28 cellular contexts compared by ENCODE assay signal in genomic region chr14:74924061-74924460, GRCh38. TPM values are rescaled to one million over a fixed set of nuclear protein-coding genes. Genes with fewer than 3 reads are reported as not detected.
DNase-seq lines count a peak whose midpoint lies in the region; ATAC-seq and TF ChIP-seq lines count a peak whose summit lies in the region.
"Had no signal": no experiment of that assay in that cellular context is flagged by ENCODE, and none has a peak within 500 bp of the region (broad histone marks: within the 10 kb centered on the region; RNA-seq: fewer than 3 reads in every experiment).

No MANE protein-coding gene starts in this region.

- POLR2A ChIA-PET in activated CD8-positive, alpha-beta T cell treated with anti-CD3 and anti-CD28 coated beads for 36 hours (lab: Charles Lee): interaction anchor here (1.6 to 2.2 kb wide), 2 partner anchors 16 to 79 kb away, joined by 4 to 6 read pairs; partner anchors contain the start of gene EIF2B2
- POLR2A ChIA-PET in activated CD8-positive, alpha-beta T cell treated with anti-CD3 and anti-CD28 coated beads, Interleukin-2, amount 10 ng/mL, durations not matched to agents 7 days and 5 days (lab: Charles Lee): no interaction called here
- POLR2A ChIA-PET in T-cell (lab: Charles Lee): no interaction called here

- ATAC-seq in activated CD8-positive, alpha-beta T cell treated with anti-CD3 and anti-CD28 coated beads for 36 hours: no peak
- no peak for ATAC-seq in activated CD8-positive, alpha-beta T cell treated with anti-CD3 and anti-CD28 coated beads, Interleukin-2, amount 10 ng/mL, durations not matched to agents 7 days and 5 days
- ATAC-seq in GM23338: no peak
- ATAC-seq in HG02885 (IDR thresholded peaks at IDR 0.05; ENCODE audit: poor library complexity, unreplicated experiment): no peak
- ATAC-seq in HG02981 (IDR thresholded peaks at IDR 0.05; ENCODE audit: unreplicated experiment): no peak
- no peak for ATAC-seq in T-cell (replicated peaks in 1 of 4)

- no peaks in the 10 kb centered on the region for H3K79me2 ChIP-seq in GM23338 (replicated peaks; ENCODE audit: insufficient read depth)

- H3K4me1 ChIP-seq in GM23338 (ENCODE audit: insufficient read depth): peaks cover 6% of the 10 kb centered on the region; the same call in 1 of the 2 replicates

- H3K27ac Mint-ChIP-seq in activated CD8-positive, alpha-beta T cell treated with anti-CD3 and anti-CD28 coated beads for 36 hours: no peak overlapping the region
- H3K27ac Mint-ChIP-seq in activated CD8-positive, alpha-beta T cell treated with anti-CD3 and anti-CD28 coated beads, Interleukin-2, amount 10 ng/mL, durations not matched to agents 7 days and 5 days: no peak overlapping the region
- H3K27ac Mint-ChIP-seq in GM23338 (no peak overlapping the region), brain (peak overlapping the region in 1 of 5 experiments; percentile 1), neural crest cell (ENCODE audit: unreplicated experiment) (no peak overlapping the region), T-cell (peak overlapping the region in 1 of 2 donors; percentile 43)
- H3K27ac Mint-ChIP-seq: T-helper 1 cell treated with Interleukin-12 subunit alpha and Interleukin-12 subunit beta and Interleukin-4 antibody, amounts not matched to agents 30 μg/mL and 1 μg/mL, for 36 hours had no signal

- no peaks in the 10 kb centered on the region for H4K20me1 ChIP-seq in GM23338 (replicated peaks; ENCODE audit: insufficient read depth)

- intact Hi-C loops in activated CD8-positive, alpha-beta T cell treated with anti-CD3 and anti-CD28 coated beads for 36 hours (cut with micrococcal nuclease): no loop called here

- no peak overlapping the region for H3K4me2 ChIP-seq in GM23338

- no peaks in the 10 kb centered on the region for H3K9me3 Mint-ChIP-seq in activated CD8-positive, alpha-beta T cell treated with anti-CD3 and anti-CD28 coated beads for 36 hours
- no peaks in the 10 kb centered on the region for H3K9me3 Mint-ChIP-seq in activated CD8-positive, alpha-beta T cell treated with anti-CD3 and anti-CD28 coated beads, Interleukin-2, amount 10 ng/mL, durations not matched to agents 7 days and 5 days (ENCODE audit: insufficient read depth)
- no peaks in the 10 kb centered on the region for H3K9me3 Mint-ChIP-seq in GM23338
- no peaks in the 10 kb centered on the region for H3K9me3 Mint-ChIP-seq in brain
- H3K9me3 Mint-ChIP-seq in neural crest cell: no peaks in the 10 kb centered on the region
- no peaks in the 10 kb centered on the region for H3K9me3 Mint-ChIP-seq in T-cell
- H3K9me3 Mint-ChIP-seq: T-helper 1 cell treated with Interleukin-12 subunit alpha and Interleukin-12 subunit beta and Interleukin-4 antibody, amounts not matched to agents 30 μg/mL and 1 μg/mL, for 36 hours had no signal

- H3K27me3 ChIP-seq in GM23338 (ENCODE audit: insufficient read depth): no peaks in the 10 kb centered on the region
- H3K27me3 ChIP-seq: ascending aorta had no signal

- H3K4me3 Mint-ChIP-seq in activated CD8-positive, alpha-beta T cell treated with anti-CD3 and anti-CD28 coated beads for 36 hours: peak overlapping the region; percentile 41
- H3K4me3 Mint-ChIP-seq in activated CD8-positive, alpha-beta T cell treated with anti-CD3 and anti-CD28 coated beads, Interleukin-2, amount 10 ng/mL, durations not matched to agents 7 days and 5 days: no peak overlapping the region
- H3K4me3 Mint-ChIP-seq in GM23338 (peak overlapping the region; percentile 2; the same call in 1 of the 3 replicates), brain (peak overlapping the region; percentile 4 to 81 (median 63)), neural crest cell (peak overlapping the region; percentile 4), T-cell (peak overlapping the region in 1 of 3 donors; percentile 72)
- H3K4me3 Mint-ChIP-seq: T-helper 1 cell treated with Interleukin-12 subunit alpha and Interleukin-12 subunit beta and Interleukin-4 antibody, amounts not matched to agents 30 μg/mL and 1 μg/mL, for 36 hours had no signal

- no peak overlapping the region for H2AFZ ChIP-seq in GM23338

- H3K4me3 ChIP-seq in GM23338: no peak overlapping the region

- no peaks in the 10 kb centered on the region for H3K9me2 ChIP-seq in GM23338 (ENCODE audit: insufficient read depth)

- no peak for DNase-seq in activated CD8-positive, alpha-beta T cell treated with anti-CD3 and anti-CD28 coated beads for 36 hours
- DNase-seq in activated CD8-positive, alpha-beta T cell treated with anti-CD3 and anti-CD28 coated beads, Interleukin-2, amount 10 ng/mL, durations not matched to agents 7 days and 5 days: no peak
- DNase-seq in GM23338 (ENCODE audit: low spot score) (no peak), neural crest cell (ENCODE audit: low read depth, low spot score) (no peak), T-cell (no peak)
- DNase-seq: activated CD4-positive, alpha-beta T cell treated with anti-CD3 and anti-CD28 coated beads for 48 hours; activated gamma-delta T cell treated with Interleukin-2 at 50 U/mL for 16 hours; AML-193; DMS79 treated with DMSO at 0.1 percent for 48 hours; islet precursor cell; NCI-H1105 treated with DMSO at 0.1 percent for 48 hours; NCI-H2081 treated with DMSO at 0.1 percent for 48 hours; NCI-H345; NCI-H748 treated with DMSO at 0.1 percent for 48 hours; substantia nigra had no signal

- peaks cover 8% of the 10 kb centered on the region for H3K4me1 Mint-ChIP-seq in activated CD8-positive, alpha-beta T cell treated with anti-CD3 and anti-CD28 coated beads for 36 hours (ENCODE audit: low read depth)
- peaks cover 11% of the 10 kb centered on the region for H3K4me1 Mint-ChIP-seq in activated CD8-positive, alpha-beta T cell treated with anti-CD3 and anti-CD28 coated beads, Interleukin-2, amount 10 ng/mL, durations not matched to agents 7 days and 5 days (ENCODE audit: low read depth)
- H3K4me1 Mint-ChIP-seq in GM23338 (peaks cover 4% of the 10 kb centered on the region), brain (peaks cover 12% of the 10 kb centered on the region), neural crest cell (peaks cover 6% of the 10 kb centered on the region), T-cell (peaks cover 14 to 17% (median 16%) of the 10 kb centered on the region in 3 donors)

- TF ChIP-seq CTCF in activated CD8-positive, alpha-beta T cell treated with anti-CD3 and anti-CD28 coated beads for 36 hours (IDR thresholded peaks at IDR 0.05): no peak
- TF ChIP-seq CTCF in GM23338 (conservative IDR thresholded peaks at IDR 0.05; ENCODE audit: low read depth in 2 of 2) (no peak), brain (conservative IDR thresholded peaks at IDR 0.05) (no peak), neural crest cell (conservative IDR thresholded peaks at IDR 0.05) (no peak)

- H3F3A ChIP-seq in GM23338 (replicated peaks; ENCODE audit: low read depth): no peaks in the 10 kb centered on the region

- CTCF ChIA-PET in activated CD8-positive, alpha-beta T cell treated with anti-CD3 and anti-CD28 coated beads for 36 hours (lab: Charles Lee): interaction anchor here (1.2 to 3.8 kb wide), 6 partner anchors 10 to 164 kb away, joined by 3 to 19 read pairs (median 10); no protein-coding TSS in a partner anchor
- CTCF ChIA-PET in activated CD8-positive, alpha-beta T cell treated with anti-CD3 and anti-CD28 coated beads, Interleukin-2, amount 10 ng/mL, durations not matched to agents 7 days and 5 days (lab: Charles Lee): interaction anchor here (2.0 kb wide), 1 partner anchor 63 kb away, joined by 19 read pairs; no protein-coding TSS in a partner anchor
- CTCF ChIA-PET in T-cell (lab: Charles Lee): interaction anchor here (0.7 to 1.5 kb wide), 3 partner anchors 19 to 1417 kb away, joined by 3 to 10 read pairs (median 5); no protein-coding TSS in a partner anchor

- H3K36me3 ChIP-seq in GM23338 (ENCODE audit: insufficient read depth): no peaks in the 10 kb centered on the region
- H3K36me3 ChIP-seq: ascending aorta had no signal

- H3K27ac ChIP-seq in GM23338 (ENCODE audit: low read depth): no peak overlapping the region
- H3K27ac ChIP-seq: VCaP had no signal

- H3K27me3 Mint-ChIP-seq in activated CD8-positive, alpha-beta T cell treated with anti-CD3 and anti-CD28 coated beads for 36 hours: peaks cover 8% of the 10 kb centered on the region
- H3K27me3 Mint-ChIP-seq in activated CD8-positive, alpha-beta T cell treated with anti-CD3 and anti-CD28 coated beads, Interleukin-2, amount 10 ng/mL, durations not matched to agents 7 days and 5 days (ENCODE audit: low read depth): peaks cover 19% of the 10 kb centered on the region
- H3K27me3 Mint-ChIP-seq in GM23338 (ENCODE audit: insufficient read depth, low read depth, poor library complexity): peaks cover 3% of the 10 kb centered on the region
- peaks cover 34% of the 10 kb centered on the region for H3K27me3 Mint-ChIP-seq in brain
- peaks cover 33% of the 10 kb centered on the region for H3K27me3 Mint-ChIP-seq in neural crest cell (ENCODE audit: low read depth)
- H3K27me3 Mint-ChIP-seq in T-cell: peaks cover 3 to 7% of the 10 kb centered on the region in 2 donors

- H3K36me3 Mint-ChIP-seq in activated CD8-positive, alpha-beta T cell treated with anti-CD3 and anti-CD28 coated beads for 36 hours (ENCODE audit: low read depth): no peaks in the 10 kb centered on the region
- H3K36me3 Mint-ChIP-seq in activated CD8-positive, alpha-beta T cell treated with anti-CD3 and anti-CD28 coated beads, Interleukin-2, amount 10 ng/mL, durations not matched to agents 7 days and 5 days (ENCODE audit: low read depth): no peaks in the 10 kb centered on the region
- H3K36me3 Mint-ChIP-seq in GM23338 (ENCODE audit: low read depth): peaks cover 4% of the 10 kb centered on the region; the same call in 1 of the 3 replicates
- peaks cover 4% of the 10 kb centered on the region for H3K36me3 Mint-ChIP-seq in brain
- H3K36me3 Mint-ChIP-seq in neural crest cell (ENCODE audit: low read depth): no peaks in the 10 kb centered on the region
- H3K36me3 Mint-ChIP-seq in T-cell: no peaks in the 10 kb centered on the region

RNA-seq across cellular contexts. Expression of gene RPS6KL1, which starts 1.0 kb away (rescaled TPM):
- 1 to 10 TPM; 4.1 to 5.1 TPM for total RNA-seq in activated CD8-positive, alpha-beta T cell treated with anti-CD3 and anti-CD28 coated beads for 36 hours
- total RNA-seq in activated CD8-positive, alpha-beta T cell treated with anti-CD3 and anti-CD28 coated beads, Interleukin-2, amount 10 ng/mL, durations not matched to agents 7 days and 5 days: 1 to 10 TPM; 4.3 to 5.2 TPM
- 6.5 and 11.6 TPM in 2 replicates for total RNA-seq in GM23338 (2014; rRNA removed; shearing (Covaris generic))
- 4.6 and 5.6 TPM in 2 replicates for polyA plus RNA-seq in GM23338 (2016; fragmentation: Nextera tagmentation; extraction: Ambion mirVana)
- 35.8 TPM for polyA plus RNA-seq in brain (ENCODE audit: insufficient read depth, low read depth, low replicate concordance)
- 13.9 and 14.1 TPM in 2 replicates for total RNA-seq in neural crest cell
- 10 to 100 TPM in 1 of 5 donors, 1 to 10 TPM in 4; 3.2 to 15.3 (median 6.2) TPM for total RNA-seq in T-cell
- total RNA-seq: H4 had no signal

RNA-seq across cellular contexts. Expression of gene PGF, which starts 31.3 kb away (rescaled TPM):
- total RNA-seq in activated CD8-positive, alpha-beta T cell treated with anti-CD3 and anti-CD28 coated beads for 36 hours: under 1 TPM; 0.27 to 0.45 TPM
- under 1 TPM in 1 of 2 experiments, not detected in 1; 0.21 TPM for total RNA-seq in activated CD8-positive, alpha-beta T cell treated with anti-CD3 and anti-CD28 coated beads, Interleukin-2, amount 10 ng/mL, durations not matched to agents 7 days and 5 days
- total RNA-seq in GM23338 (2014; rRNA removed; shearing (Covaris generic)): 6.3 and 9.5 TPM in 2 replicates
- polyA plus RNA-seq in GM23338 (2016; fragmentation: Nextera tagmentation; extraction: Ambion mirVana): 2.9 and 5.1 TPM in 2 replicates
- polyA plus RNA-seq in brain (ENCODE audit: insufficient read depth, low read depth, low replicate concordance): 21.8 TPM
- total RNA-seq in neural crest cell: 2.9 and 3.9 TPM in 2 replicates
- total RNA-seq in T-cell: under 1 TPM in 2 of 5 donors, not detected in 3; 0.09 to 0.29 TPM
- total RNA-seq: mononuclear cell had no signal

RNA-seq across cellular contexts. Expression of gene DLST, which starts 42.3 kb away (rescaled TPM):
- 100 to 1,000 TPM; 110 to 113 TPM for total RNA-seq in activated CD8-positive, alpha-beta T cell treated with anti-CD3 and anti-CD28 coated beads for 36 hours
- total RNA-seq in activated CD8-positive, alpha-beta T cell treated with anti-CD3 and anti-CD28 coated beads, Interleukin-2, amount 10 ng/mL, durations not matched to agents 7 days and 5 days: 100 to 1,000 TPM; 106 to 108 TPM
- 102 and 106 TPM in 2 replicates for total RNA-seq in GM23338 (2014; rRNA removed; shearing (Covaris generic))
- polyA plus RNA-seq in GM23338 (2016; fragmentation: Nextera tagmentation; extraction: Ambion mirVana) (11.2 TPM in 2 replicates), brain (ENCODE audit: insufficient read depth, low read depth, low replicate concordance) (89.0 TPM)
- total RNA-seq in neural crest cell (92.9 and 97.4 TPM in 2 replicates), T-cell (100 to 1,000 TPM in 3 of 5 donors, 10 to 100 TPM in 2; 88.3 to 128 (median 102) TPM)

RNA-seq across cellular contexts. Expression of gene PROX2, which starts 48.1 kb away (rescaled TPM):
- under 1 TPM; 0.38 to 0.65 TPM for total RNA-seq in activated CD8-positive, alpha-beta T cell treated with anti-CD3 and anti-CD28 coated beads for 36 hours
- total RNA-seq in activated CD8-positive, alpha-beta T cell treated with anti-CD3 and anti-CD28 coated beads, Interleukin-2, amount 10 ng/mL, durations not matched to agents 7 days and 5 days: under 1 TPM; 0.13 to 0.44 TPM
- 0.31 TPM in 1 of 2 replicates, not detected in the other for total RNA-seq in GM23338 (2014; rRNA removed; shearing (Covaris generic))
- polyA plus RNA-seq in GM23338 (2016; fragmentation: Nextera tagmentation; extraction: Ambion mirVana): 0.06 and 0.09 TPM in 2 replicates
- not detected for polyA plus RNA-seq in brain (ENCODE audit: insufficient read depth, low read depth, low replicate concordance)
- not detected in 2 replicates for total RNA-seq in neural crest cell
- under 1 TPM in 2 of 5 donors, not detected in 3; 0.10 to 0.12 TPM for total RNA-seq in T-cell
- total RNA-seq: ascending aorta, dermis microvascular lymphatic vessel endothelial cell, glomerular endothelial cell, H4, RPMI7951, SK-MEL-5, skeletal muscle tissue had no signal
